11 cellular contexts compared by ENCODE assay signal in the genomic region with DNA sequence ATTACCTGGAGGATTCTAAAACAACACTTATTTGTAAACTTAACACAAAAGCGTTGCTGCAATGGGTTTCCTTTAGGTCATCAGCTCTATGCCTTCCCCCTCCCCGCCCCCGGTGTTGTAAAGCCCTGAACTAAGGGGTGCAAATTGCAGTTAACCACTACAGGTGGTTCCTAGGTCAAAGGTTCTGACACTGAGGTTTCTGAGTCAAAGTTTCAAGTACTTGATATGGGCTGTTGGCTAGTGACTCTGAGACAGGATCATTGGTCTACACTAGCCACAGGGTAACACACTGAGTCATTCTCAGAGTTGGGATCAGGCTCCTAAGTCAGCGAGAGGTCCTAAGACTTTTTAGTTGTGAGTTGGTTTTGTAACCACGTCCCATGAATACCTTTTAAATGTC. TPM values are rescaled to one million over a fixed set of nuclear protein-coding genes. Genes with fewer than 3 reads are reported as not detected.
DNase-seq lines count a peak whose midpoint lies in the region; ATAC-seq, FAIRE-seq and TF ChIP-seq lines count a peak whose summit lies in the region.
"Had no signal": no experiment of that assay in that cellular context is flagged by ENCODE, and none has a peak within 500 bp of the region (broad histone marks: within the 10 kb centered on the region; RNA-seq: fewer than 3 reads in every experiment).

No MANE protein-coding gene starts in this region.

- DNase-seq in GM19240 (ENCODE audit: insufficient read length, low spot score) (peak; percentile 51), NCI-H1436 (lab: John Stamatoyannopoulos, UW) (no peak), small intestine (no peak), left colon (no peak), uterus (no peak)
- peak; percentile 74 to 81 for DNase-seq in activated T-cell treated with anti-CD3 and anti-CD28 coated beads, Interleukin-2, amount 50 U/mL, for 72 hours
- DNase-seq: amygdala, right cardiac atrium had no signal

- H3K9ac ChIP-seq in BLaER1 treated with 17β-estradiol and CSF1 and Interleukin-3, amounts not matched to agents 10 nM and 100 nM: no peak overlapping the region

- H4K20me1 ChIP-seq in BLaER1 treated with 17β-estradiol and CSF1 and Interleukin-3, amounts not matched to agents 10 nM and 100 nM: no peaks in the 10 kb centered on the region

- TF ChIP-seq POLR2A in uterus (IDR thresholded peaks at IDR 0.05): no peak

- 0 out of 22 replicates have a peak, but pooled peaks cover 0 to 6% (median 0%) of the 10 kb centered on the region in 11 experiments for H3K36me3 ChIP-seq in BLaER1 treated with 17β-estradiol and CSF1 and Interleukin-3, amounts not matched to agents 10 nM and 100 nM
- H3K36me3 ChIP-seq in small intestine (ENCODE audit: control insufficient read depth in 2 of 2, insufficient read depth in 2 of 2, low read length in 2 of 2) (no peaks in the 10 kb centered on the region), uterus (no peaks in the 10 kb centered on the region)

- no peak overlapping the region for H3K27ac Mint-ChIP-seq in activated T-cell treated with anti-CD3 and anti-CD28 coated beads, Interleukin-2, amount 50 U/mL, for 72 hours

- no peaks in the 10 kb centered on the region for H3K36me3 Mint-ChIP-seq in activated T-cell treated with anti-CD3 and anti-CD28 coated beads, Interleukin-2, amount 50 U/mL, for 72 hours (ENCODE audit: insufficient read depth in 2 of 2)

- H3K4me1 ChIP-seq in BLaER1 treated with 17β-estradiol and CSF1 and Interleukin-3, amounts not matched to agents 10 nM and 100 nM: peaks cover 30 to 49% (median 40%) of the 10 kb centered on the region in 10 experiments
- H3K4me1 ChIP-seq in small intestine (ENCODE audit: control insufficient read depth in 2 of 2, insufficient read depth in 1 of 2, low read depth in 1 of 2, low read length in 1 of 2) (peaks cover 0 to 10% of the 10 kb centered on the region in 2 donors), uterus (no peaks in the 10 kb centered on the region)

- no peak for TF ChIP-seq CTCF in uterus (IDR thresholded peaks at IDR 0.05)

- peak overlapping the region in 1 of 2 donors; percentile 85 for H3K4me3 Mint-ChIP-seq in activated T-cell treated with anti-CD3 and anti-CD28 coated beads, Interleukin-2, amount 50 U/mL, for 72 hours

- ATAC-seq in HG03103 (IDR thresholded peaks at IDR 0.05; ENCODE audit: low read depth, unreplicated experiment) (peak; percentile 61), left colon (no peak)
- ATAC-seq in activated T-cell treated with anti-CD3 and anti-CD28 coated beads, Interleukin-2, amount 50 U/mL, for 72 hours (replicated peaks in 1 of 2): peak; percentile 98
- ATAC-seq: right cardiac atrium had no signal

- intact Hi-C loops in left colon (cut with DNase I, micrococcal nuclease): no loop called here
- intact Hi-C loops in uterus (cut with DNase I; ENCODE audit: low total_unique reads): no loop called here

- no peaks in the 10 kb centered on the region for H3K27me3 ChIP-seq in BLaER1 treated with 17β-estradiol and CSF1 and Interleukin-3, amounts not matched to agents 10 nM and 100 nM
- H3K27me3 ChIP-seq in small intestine (ENCODE audit: control insufficient read depth in 2 of 2, insufficient read depth in 2 of 2, low read length in 2 of 2) (no peaks in the 10 kb centered on the region), uterus (no peaks in the 10 kb centered on the region)

- H3K4me2 ChIP-seq in BLaER1 treated with 17β-estradiol and CSF1 and Interleukin-3, amounts not matched to agents 10 nM and 100 nM: peak overlapping the region in 10 of 11 experiments; percentile 21 to 64 (median 56); a peak in 19 of 22 replicates

- no peaks in the 10 kb centered on the region for H3K9me3 Mint-ChIP-seq in activated T-cell treated with anti-CD3 and anti-CD28 coated beads, Interleukin-2, amount 50 U/mL, for 72 hours

- H3K4me3 ChIP-seq in BLaER1 treated with 17β-estradiol and CSF1 and Interleukin-3, amounts not matched to agents 10 nM and 100 nM: no peak overlapping the region
- H3K4me3 ChIP-seq in small intestine (ENCODE audit: low read depth in 1 of 2, low read length in 2 of 2): no peak overlapping the region
- no peak overlapping the region for H3K4me3 ChIP-seq in uterus

- peaks cover 0 to 30% (median 13%) of the 10 kb centered on the region in 11 experiments; a peak in 18 of 22 replicates for H3K9me3 ChIP-seq in BLaER1 treated with 17β-estradiol and CSF1 and Interleukin-3, amounts not matched to agents 10 nM and 100 nM (replicated peaks in 1 of 11)
- H3K9me3 ChIP-seq in small intestine (ENCODE audit: control insufficient read depth, low read depth): no peaks in the 10 kb centered on the region
- no peaks in the 10 kb centered on the region for H3K9me3 ChIP-seq in uterus

- WGBS in small intestine, 3 donors: 21 to 50% (median 28%) methylated on average over 5 of the region's 5 CpGs

- peaks cover 22% of the 10 kb centered on the region for H3K4me1 Mint-ChIP-seq in activated T-cell treated with anti-CD3 and anti-CD28 coated beads, Interleukin-2, amount 50 U/mL, for 72 hours (ENCODE audit: low read depth)

- peaks cover 19% of the 10 kb centered on the region for H3K27me3 Mint-ChIP-seq in activated T-cell treated with anti-CD3 and anti-CD28 coated beads, Interleukin-2, amount 50 U/mL, for 72 hours (ENCODE audit: low read depth)

- peak overlapping the region in 5 of 11 experiments; percentile 33 to 56 (median 47); a peak in 9 of 22 replicates for H3K27ac ChIP-seq in BLaER1 treated with 17β-estradiol and CSF1 and Interleukin-3, amounts not matched to agents 10 nM and 100 nM
- H3K27ac ChIP-seq in small intestine (ENCODE audit: low read depth in 1 of 2, low read length in 1 of 2): no peak overlapping the region
- H3K27ac ChIP-seq in uterus: no peak overlapping the region
- H3K27ac ChIP-seq: C4-2B had no signal

- no peak for FAIRE-seq in small intestine (lab: Jason Lieb, UNC)

RNA-seq across cellular contexts. Expression of a gene that starts 15.4 kb away (rescaled TPM):
- under 1 TPM in 1 of 2 donors, not detected in 1; 0.14 TPM for total RNA-seq in activated T-cell treated with anti-CD3 and anti-CD28 coated beads, Interleukin-2, amount 50 U/mL, for 72 hours
- polyA plus RNA-seq in small intestine: 1 to 10 TPM; 2.7 to 5.3 (median 2.7) TPM
- total RNA-seq in left colon (1 to 10 TPM; 4.2 to 7.3 TPM), uterus (under 1 TPM in 1 of 4 donors, not detected in 3; 0.26 TPM)

RNA-seq across cellular contexts. Expression of a gene that starts 36.8 kb away (rescaled TPM):
- total RNA-seq in activated T-cell treated with anti-CD3 and anti-CD28 coated beads, Interleukin-2, amount 50 U/mL, for 72 hours: 1 to 10 TPM; 1.4 to 6.6 TPM
- under 1 TPM in 1 of 3 donors, not detected in 2; 0.24 TPM for polyA plus RNA-seq in small intestine
- under 1 TPM; 0.12 to 0.17 TPM for total RNA-seq in left colon
- under 1 TPM in 1 of 4 donors, not detected in 3; 0.41 TPM for total RNA-seq in uterus
- total RNA-seq: right cardiac atrium had no signal
- polyA plus RNA-seq: right cardiac atrium had no signal

RNA-seq across cellular contexts. Expression of a gene that starts 56.7 kb away (rescaled TPM):
- 10 to 100 TPM; 45.5 to 47.7 TPM for total RNA-seq in activated T-cell treated with anti-CD3 and anti-CD28 coated beads, Interleukin-2, amount 50 U/mL, for 72 hours
- 1 to 10 TPM in 1 of 3 donors, not detected in 2; 3.6 TPM for polyA plus RNA-seq in small intestine
- total RNA-seq in left colon (1 to 10 TPM; 1.4 to 4.7 TPM), uterus (1 to 10 TPM in 1 of 4 donors, not detected in 3; 8.8 TPM)
- polyA plus RNA-seq: right cardiac atrium had no signal

Comparison
In these comparisons a context has a peak if more than half of its experiments do, and no peak if none do; other contexts are left out.
1. DNase-seq: peak in GM19240 (single experiment) and activated T-cell treated with anti-CD3 and anti-CD28 coated beads, Interleukin-2, amount 50 U/mL, for 72 hours (2 of 2); none in NCI-H1436 (single experiment), small intestine (single experiment), left colon (0 of 2) and uterus (0 of 2).
2. RNA of a gene that starts 56.7 kb away (total RNA-seq): 45.5 to 47.7 TPM in activated T-cell treated with anti-CD3 and anti-CD28 coated beads, Interleukin-2, amount 50 U/mL, for 72 hours; 1.4 to 4.7 TPM in left colon and 8.8 TPM in uterus; every median in the first group is over 4 times any median in the second.